In genomic region chr18:41933778-41934177, GRCh38 we compare ENCODE assay signal across 2 cellular contexts.
TF ChIP-seq lines count a peak whose summit lies in the region.

No MANE protein-coding gene starts in this region.

TF ChIP-seq in IMR-90, 13 proteins besides CTCF, POLR2A, EP300 and RAD21:
- TF ChIP-seq MXI1 (IDR thresholded peaks at IDR 0.05; ENCODE audit: borderline replicate concordance, low read depth, low read length) = no peak
- TF ChIP-seq RCOR1 (IDR thresholded peaks at IDR 0.05; ENCODE audit: insufficient replicate concordance, low read length) = no peak
- no peak for TF ChIP-seq CEBPB (IDR thresholded peaks at IDR 0.05; ENCODE audit: low read depth, low read length)
- TF ChIP-seq, protein P1, sequence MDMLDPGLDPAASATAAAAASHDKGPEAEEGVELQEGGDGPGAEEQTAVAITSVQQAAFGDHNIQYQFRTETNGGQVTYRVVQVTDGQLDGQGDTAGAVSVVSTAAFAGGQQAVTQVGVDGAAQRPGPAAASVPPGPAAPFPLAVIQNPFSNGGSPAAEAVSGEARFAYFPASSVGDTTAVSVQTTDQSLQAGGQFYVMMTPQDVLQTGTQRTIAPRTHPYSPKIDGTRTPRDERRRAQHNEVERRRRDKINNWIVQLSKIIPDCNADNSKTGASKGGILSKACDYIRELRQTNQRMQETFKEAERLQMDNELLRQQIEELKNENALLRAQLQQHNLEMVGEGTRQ (IDR thresholded peaks at IDR 0.05; ENCODE audit: low read depth, low read length) = no peak
- TF ChIP-seq MAFK (IDR thresholded peaks at IDR 0.05; ENCODE audit: low read depth, low read length) = no peak
- TF ChIP-seq, protein P2, sequence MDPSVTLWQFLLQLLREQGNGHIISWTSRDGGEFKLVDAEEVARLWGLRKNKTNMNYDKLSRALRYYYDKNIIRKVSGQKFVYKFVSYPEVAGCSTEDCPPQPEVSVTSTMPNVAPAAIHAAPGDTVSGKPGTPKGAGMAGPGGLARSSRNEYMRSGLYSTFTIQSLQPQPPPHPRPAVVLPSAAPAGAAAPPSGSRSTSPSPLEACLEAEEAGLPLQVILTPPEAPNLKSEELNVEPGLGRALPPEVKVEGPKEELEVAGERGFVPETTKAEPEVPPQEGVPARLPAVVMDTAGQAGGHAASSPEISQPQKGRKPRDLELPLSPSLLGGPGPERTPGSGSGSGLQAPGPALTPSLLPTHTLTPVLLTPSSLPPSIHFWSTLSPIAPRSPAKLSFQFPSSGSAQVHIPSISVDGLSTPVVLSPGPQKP (IDR thresholded peaks at IDR 0.05; ENCODE audit: borderline replicate concordance, low read depth, low read length) = no peak
- TF ChIP-seq BHLHE40 (IDR thresholded peaks at IDR 0.05; ENCODE audit: low read depth, low read length) = no peak
- TF ChIP-seq FOS (IDR thresholded peaks at IDR 0.05; ENCODE audit: low read depth, low read length) = no peak
- no peak for TF ChIP-seq SMC3 (IDR thresholded peaks at IDR 0.05; ENCODE audit: low read depth, low read length)
- no peak for TF ChIP-seq RFX5 (IDR thresholded peaks at IDR 0.05; ENCODE audit: low read depth, low read length)
- TF ChIP-seq NFE2L2 (IDR thresholded peaks at IDR 0.05; ENCODE audit: low read depth, low read length) = no peak
- no peak for TF ChIP-seq CHD1 (IDR thresholded peaks at IDR 0.05; ENCODE audit: low read depth, low read length)
- no peak for TF ChIP-seq MAZ (IDR thresholded peaks at IDR 0.05; ENCODE audit: borderline replicate concordance, low read depth, low read length)

TF ChIP-seq in H1, 55 proteins besides CTCF, POLR2A, EP300 and RAD21:
- TF ChIP-seq BRCA1 (IDR thresholded peaks at IDR 0.05; ENCODE audit: low read depth, low read length) (no peak), CEBPB (IDR thresholded peaks at IDR 0.05; ENCODE audit: low read depth, low read length) (no peak), YY1 (IDR thresholded peaks at IDR 0.05; ENCODE audit: low read depth, low read length) (no peak), ATF3 (IDR thresholded peaks at IDR 0.05; ENCODE audit: insufficient read depth, low read depth, low read length) (no peak)
- TF ChIP-seq, protein P1 (IDR thresholded peaks at IDR 0.05; ENCODE audit: low read length) = no peak
